1 cellular context compared by ENCODE assay signal in the genomic region with DNA sequence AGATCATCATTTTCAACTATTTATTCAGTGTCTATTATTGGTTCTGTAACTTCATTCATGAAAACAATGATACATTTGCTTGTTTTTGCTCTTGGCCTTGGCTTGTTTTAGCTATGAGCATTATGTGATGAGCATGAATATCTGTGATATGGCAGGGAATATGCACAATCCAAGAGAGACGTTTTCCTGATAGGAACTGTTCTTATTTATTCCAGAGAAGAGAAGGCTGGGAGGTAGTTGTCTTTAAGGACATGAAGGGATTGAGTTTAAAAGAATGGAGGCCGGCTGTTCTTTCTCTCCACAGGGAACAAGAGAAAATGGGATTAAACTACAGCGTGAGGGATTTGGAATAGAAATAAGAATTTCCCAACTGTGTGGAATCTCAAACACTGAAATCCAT.
TF ChIP-seq lines count a peak whose summit lies in the region.

No MANE protein-coding gene starts in this region.

TF ChIP-seq in SK-N-SH, 30 proteins besides CTCF, POLR2A, EP300 and RAD21:
- TF ChIP-seq JUND (IDR thresholded peaks at IDR 0.05), result no peak
- TF ChIP-seq, protein P1, sequence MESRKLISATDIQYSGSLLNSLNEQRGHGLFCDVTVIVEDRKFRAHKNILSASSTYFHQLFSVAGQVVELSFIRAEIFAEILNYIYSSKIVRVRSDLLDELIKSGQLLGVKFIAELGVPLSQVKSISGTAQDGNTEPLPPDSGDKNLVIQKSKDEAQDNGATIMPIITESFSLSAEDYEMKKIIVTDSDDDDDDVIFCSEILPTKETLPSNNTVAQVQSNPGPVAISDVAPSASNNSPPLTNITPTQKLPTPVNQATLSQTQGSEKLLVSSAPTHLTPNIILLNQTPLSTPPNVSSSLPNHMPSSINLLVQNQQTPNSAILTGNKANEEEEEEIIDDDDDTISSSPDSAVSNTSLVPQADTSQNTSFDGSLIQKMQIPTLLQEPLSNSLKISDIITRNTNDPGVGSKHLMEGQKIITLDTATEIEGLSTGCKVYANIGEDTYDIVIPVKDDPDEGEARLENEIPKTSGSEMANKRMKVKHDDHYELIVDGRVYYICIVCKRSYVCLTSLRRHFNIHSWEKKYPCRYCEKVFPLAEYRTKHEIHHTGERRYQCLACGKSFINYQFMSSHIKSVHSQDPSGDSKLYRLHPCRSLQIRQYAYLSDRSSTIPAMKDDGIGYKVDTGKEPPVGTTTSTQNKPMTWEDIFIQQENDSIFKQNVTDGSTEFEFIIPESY (IDR thresholded peaks at IDR 0.05; ENCODE audit: borderline replicate concordance, low read depth), result no peak
- TF ChIP-seq MXI1 (IDR thresholded peaks at IDR 0.05; ENCODE audit: low read depth, low read length), result no peak
- no peak for TF ChIP-seq YY1 (IDR thresholded peaks at IDR 0.05; ENCODE audit: low read depth)
- TF ChIP-seq POLR2AphosphoS5 (IDR thresholded peaks at IDR 0.05; ENCODE audit: low read depth, low read length), result no peak
- no peak for TF ChIP-seq GABPA (IDR thresholded peaks at IDR 0.05; ENCODE audit: low read depth)
